ENCODE assay signal across 9 cellular contexts in genomic region chr2:214410918-214411554, GRCh38. TPM values are rescaled to one million over a fixed set of nuclear protein-coding genes. Genes with fewer than 3 reads are reported as not detected.
DNase-seq lines count a peak whose midpoint lies in the region; ATAC-seq and TF ChIP-seq lines count a peak whose summit lies in the region.
"Had no signal": no experiment of that assay in that cellular context is flagged by ENCODE, and none has a peak within 500 bp of the region (broad histone marks: within the 10 kb centered on the region; RNA-seq: fewer than 3 reads in every experiment).

Gene VWC2L (plus strand): TSS chr2:214411054. CDS start chr2:214414194, 3,140 bp downstream.

- no peak within 1 kb of the TSS for H2BK5ac ChIP-seq in trophoblast cell (ENCODE audit: low read depth, low read length, poor library complexity)

- no peak within 1 kb of the TSS for H3K4me2 ChIP-seq in trophoblast cell (ENCODE audit: low read length)

- no peak within 1 kb of the TSS for H2AFZ ChIP-seq in trophoblast cell (ENCODE audit: insufficient read depth, low read length, poor library complexity)

- no peak for ATAC-seq in activated CD8-positive, alpha-beta memory T cell treated with anti-CD3 and anti-CD28 coated beads, Interleukin-2, amount 10 ng/mL, durations not matched to agents 7 days and 5 days
- ATAC-seq in GM21528 (IDR thresholded peaks at IDR 0.05; ENCODE audit: low FRiP score, unreplicated experiment): no peak

- H3K4ac ChIP-seq in trophoblast cell (ENCODE audit: low read depth, low read length): no peak within 1 kb of the TSS

- no peak within 1 kb of the TSS for H4K91ac ChIP-seq in trophoblast cell (ENCODE audit: low read depth, low read length)

- no peak for TF ChIP-seq CTCF in HEK293 (tag by site-specific recombination; IDR thresholded peaks at IDR 0.05)

- WGBS in trophoblast cell (ENCODE audit: extremely low coverage, insufficient coverage, insufficient read length): no CpG with 5 or more reads among the region's 19 CpGs

- H3K23ac ChIP-seq in trophoblast cell (ENCODE audit: low read length): no peak within 1 kb of the TSS

- no peak within 1 kb of the TSS for H2AK5ac ChIP-seq in trophoblast cell (ENCODE audit: low read length)

- H3K4me3 ChIP-seq in HEK293 (ENCODE audit: low read depth, low read length) (no peak within 1 kb of the TSS), trophoblast cell (ENCODE audit: low read depth, low read length) (no peak within 1 kb of the TSS)

- DNase-seq in Daoy (ENCODE audit: low read depth) (peak; percentile 1), NCI-H226 (peak; percentile 53), glomerular visceral epithelial cell (ENCODE audit: extremely low spot score) (peak; percentile 83), trophoblast cell (peak; percentile 69 to 88), DMS79 (lab: John Stamatoyannopoulos, UW) (no peak)
- peak; percentile 45 for DNase-seq in activated CD8-positive, alpha-beta memory T cell treated with anti-CD3 and anti-CD28 coated beads, Interleukin-2, amount 10 ng/mL, durations not matched to agents 7 days and 5 days

- no peaks in the 10 kb centered on the region for H3K36me3 Mint-ChIP-seq in activated CD8-positive, alpha-beta memory T cell treated with anti-CD3 and anti-CD28 coated beads, Interleukin-2, amount 10 ng/mL, durations not matched to agents 7 days and 5 days

- no peak within 1 kb of the TSS for H2BK120ac ChIP-seq in trophoblast cell (ENCODE audit: insufficient read depth, low read length, poor library complexity)

- H4K8ac ChIP-seq in trophoblast cell (ENCODE audit: low read depth, low read length): no peak within 1 kb of the TSS

- H3K27ac Mint-ChIP-seq in activated CD8-positive, alpha-beta memory T cell treated with anti-CD3 and anti-CD28 coated beads, Interleukin-2, amount 10 ng/mL, durations not matched to agents 7 days and 5 days: no peak within 1 kb of the TSS

- H3K27me3 ChIP-seq in trophoblast cell (ENCODE audit: insufficient read depth, low read length): no peaks in the 10 kb centered on the region
- H3K27me3 ChIP-seq: neutrophil had no signal

- H3K9me3 ChIP-seq in HEK293 (ENCODE audit: control insufficient read depth, insufficient read depth, low read depth, low read length) (no peaks in the 10 kb centered on the region), trophoblast cell (ENCODE audit: insufficient read depth, low read depth, low read length) (peaks cover 1% of the 10 kb centered on the region)
- H3K9me3 ChIP-seq: neutrophil had no signal

- no peak within 1 kb of the TSS for H3K14ac ChIP-seq in trophoblast cell (ENCODE audit: low read length)

- no peak within 1 kb of the TSS for H2BK12ac ChIP-seq in trophoblast cell (ENCODE audit: low read length)

- no peak within 1 kb of the TSS for H3K18ac ChIP-seq in trophoblast cell (ENCODE audit: low read length)

- POLR2A ChIA-PET in HEK293 (lab: Yijun Ruan, JAX): no interaction called here

- H3K4me1 Mint-ChIP-seq in activated CD8-positive, alpha-beta memory T cell treated with anti-CD3 and anti-CD28 coated beads, Interleukin-2, amount 10 ng/mL, durations not matched to agents 7 days and 5 days: no peaks in the 10 kb centered on the region

- H3K27me3 Mint-ChIP-seq in activated CD8-positive, alpha-beta memory T cell treated with anti-CD3 and anti-CD28 coated beads, Interleukin-2, amount 10 ng/mL, durations not matched to agents 7 days and 5 days: no peaks in the 10 kb centered on the region

- H3K9me3 Mint-ChIP-seq in activated CD8-positive, alpha-beta memory T cell treated with anti-CD3 and anti-CD28 coated beads, Interleukin-2, amount 10 ng/mL, durations not matched to agents 7 days and 5 days (ENCODE audit: low read depth): no peaks in the 10 kb centered on the region

- H3K79me2 ChIP-seq in trophoblast cell (ENCODE audit: control insufficient read depth, insufficient read depth, low read length, poor library complexity): no peaks in the 10 kb centered on the region

- H3K4me1 ChIP-seq in HEK293 (ENCODE audit: control insufficient read depth, insufficient read depth, low read length) (no peaks in the 10 kb centered on the region), trophoblast cell (ENCODE audit: control insufficient read depth in 1 of 2, insufficient read depth in 2 of 2, low read length in 2 of 2) (no peaks in the 10 kb centered on the region)

- no peak within 1 kb of the TSS for H3K4me3 Mint-ChIP-seq in activated CD8-positive, alpha-beta memory T cell treated with anti-CD3 and anti-CD28 coated beads, Interleukin-2, amount 10 ng/mL, durations not matched to agents 7 days and 5 days

- H3K27ac ChIP-seq in HEK293 (ENCODE audit: extremely low read depth, low read depth, low read length): no peak within 1 kb of the TSS
- no peak within 1 kb of the TSS for H3K27ac ChIP-seq in trophoblast cell (ENCODE audit: low read depth, low read length)
- H3K27ac ChIP-seq: neutrophil had no signal

- H3K36me3 ChIP-seq in HEK293 (ENCODE audit: control insufficient read depth in 2 of 2, insufficient read depth in 1 of 2, low read length in 2 of 2): no peaks in the 10 kb centered on the region
- no peaks in the 10 kb centered on the region for H3K36me3 ChIP-seq in trophoblast cell (ENCODE audit: control insufficient read depth in 1 of 2, insufficient read depth in 2 of 2, low read length in 2 of 2)
- H3K36me3 ChIP-seq: neutrophil had no signal

- H3K79me1 ChIP-seq in trophoblast cell (ENCODE audit: low read length): no peaks in the 10 kb centered on the region

- H4K12ac ChIP-seq in trophoblast cell (ENCODE audit: low read depth, low read length): no peak within 1 kb of the TSS

- CTCF ChIA-PET in HEK293 (lab: Yijun Ruan, JAX): interaction anchor here (0.5 to 1.1 kb wide), 3 partner anchors 17 to 672 kb away, joined by 3 read pairs; no protein-coding TSS in a partner anchor
- CTCF ChIA-PET in activated CD8-positive, alpha-beta memory T cell treated with anti-CD3 and anti-CD28 coated beads, Interleukin-2, amount 10 ng/mL, durations not matched to agents 7 days and 5 days (lab: Charles Lee): no interaction called here

- H3K9ac ChIP-seq in trophoblast cell (ENCODE audit: low read length): peak within 1 kb of the TSS; percentile 66

TF ChIP-seq in HEK293, 187 proteins besides CTCF, POLR2A, EP300 and RAD21:
- TF ChIP-seq, protein P1, sequence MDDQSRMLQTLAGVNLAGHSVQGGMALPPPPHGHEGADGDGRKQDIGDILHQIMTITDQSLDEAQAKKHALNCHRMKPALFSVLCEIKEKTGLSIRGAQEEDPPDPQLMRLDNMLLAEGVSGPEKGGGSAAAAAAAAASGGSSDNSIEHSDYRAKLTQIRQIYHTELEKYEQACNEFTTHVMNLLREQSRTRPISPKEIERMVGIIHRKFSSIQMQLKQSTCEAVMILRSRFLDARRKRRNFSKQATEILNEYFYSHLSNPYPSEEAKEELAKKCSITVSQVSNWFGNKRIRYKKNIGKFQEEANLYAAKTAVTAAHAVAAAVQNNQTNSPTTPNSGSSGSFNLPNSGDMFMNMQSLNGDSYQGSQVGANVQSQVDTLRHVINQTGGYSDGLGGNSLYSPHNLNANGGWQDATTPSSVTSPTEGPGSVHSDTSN (CRISPR knock-in tag; IDR thresholded peaks at IDR 0.05): 0 out of 2 replicates have a peak, but pooled peaks have one; percentile 41
- no peak for TF ChIP-seq BCL11B (tag by site-specific recombination; IDR thresholded peaks at IDR 0.05; ENCODE audit: low read depth)
- TF ChIP-seq, protein P2, sequence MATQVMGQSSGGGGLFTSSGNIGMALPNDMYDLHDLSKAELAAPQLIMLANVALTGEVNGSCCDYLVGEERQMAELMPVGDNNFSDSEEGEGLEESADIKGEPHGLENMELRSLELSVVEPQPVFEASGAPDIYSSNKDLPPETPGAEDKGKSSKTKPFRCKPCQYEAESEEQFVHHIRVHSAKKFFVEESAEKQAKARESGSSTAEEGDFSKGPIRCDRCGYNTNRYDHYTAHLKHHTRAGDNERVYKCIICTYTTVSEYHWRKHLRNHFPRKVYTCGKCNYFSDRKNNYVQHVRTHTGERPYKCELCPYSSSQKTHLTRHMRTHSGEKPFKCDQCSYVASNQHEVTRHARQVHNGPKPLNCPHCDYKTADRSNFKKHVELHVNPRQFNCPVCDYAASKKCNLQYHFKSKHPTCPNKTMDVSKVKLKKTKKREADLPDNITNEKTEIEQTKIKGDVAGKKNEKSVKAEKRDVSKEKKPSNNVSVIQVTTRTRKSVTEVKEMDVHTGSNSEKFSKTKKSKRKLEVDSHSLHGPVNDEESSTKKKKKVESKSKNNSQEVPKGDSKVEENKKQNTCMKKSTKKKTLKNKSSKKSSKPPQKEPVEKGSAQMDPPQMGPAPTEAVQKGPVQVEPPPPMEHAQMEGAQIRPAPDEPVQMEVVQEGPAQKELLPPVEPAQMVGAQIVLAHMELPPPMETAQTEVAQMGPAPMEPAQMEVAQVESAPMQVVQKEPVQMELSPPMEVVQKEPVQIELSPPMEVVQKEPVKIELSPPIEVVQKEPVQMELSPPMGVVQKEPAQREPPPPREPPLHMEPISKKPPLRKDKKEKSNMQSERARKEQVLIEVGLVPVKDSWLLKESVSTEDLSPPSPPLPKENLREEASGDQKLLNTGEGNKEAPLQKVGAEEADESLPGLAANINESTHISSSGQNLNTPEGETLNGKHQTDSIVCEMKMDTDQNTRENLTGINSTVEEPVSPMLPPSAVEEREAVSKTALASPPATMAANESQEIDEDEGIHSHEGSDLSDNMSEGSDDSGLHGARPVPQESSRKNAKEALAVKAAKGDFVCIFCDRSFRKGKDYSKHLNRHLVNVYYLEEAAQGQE (tag by site-specific recombination; IDR thresholded peaks at IDR 0.05): peak; percentile 97

RNA-seq across cellular contexts. Expression of gene VWC2L, which starts in this region (rescaled TPM):
- not detected in 2 replicates for total RNA-seq in Daoy (2014; rRNA removed; shearing (Covaris generic))
- total RNA-seq in activated CD8-positive, alpha-beta memory T cell treated with anti-CD3 and anti-CD28 coated beads, Interleukin-2, amount 10 ng/mL, durations not matched to agents 7 days and 5 days: not detected
- polyA plus RNA-seq in trophoblast cell (2013): 0.11 and 0.14 TPM in 2 replicates

Comparison
In these comparisons a context has a peak if more than half of its experiments do, and no peak if none do; other contexts are left out.
1. Peak in DNase-seq in Daoy; RNA of the gene not detected or under 1 TPM.
2. Peak in DNase-seq in activated CD8-positive, alpha-beta memory T cell treated with anti-CD3 and anti-CD28 coated beads, Interleukin-2, amount 10 ng/mL, durations not matched to agents 7 days and 5 days; RNA of the gene not detected or under 1 TPM.